ENCODE assay signal across 8 cellular contexts in the genomic region with DNA sequence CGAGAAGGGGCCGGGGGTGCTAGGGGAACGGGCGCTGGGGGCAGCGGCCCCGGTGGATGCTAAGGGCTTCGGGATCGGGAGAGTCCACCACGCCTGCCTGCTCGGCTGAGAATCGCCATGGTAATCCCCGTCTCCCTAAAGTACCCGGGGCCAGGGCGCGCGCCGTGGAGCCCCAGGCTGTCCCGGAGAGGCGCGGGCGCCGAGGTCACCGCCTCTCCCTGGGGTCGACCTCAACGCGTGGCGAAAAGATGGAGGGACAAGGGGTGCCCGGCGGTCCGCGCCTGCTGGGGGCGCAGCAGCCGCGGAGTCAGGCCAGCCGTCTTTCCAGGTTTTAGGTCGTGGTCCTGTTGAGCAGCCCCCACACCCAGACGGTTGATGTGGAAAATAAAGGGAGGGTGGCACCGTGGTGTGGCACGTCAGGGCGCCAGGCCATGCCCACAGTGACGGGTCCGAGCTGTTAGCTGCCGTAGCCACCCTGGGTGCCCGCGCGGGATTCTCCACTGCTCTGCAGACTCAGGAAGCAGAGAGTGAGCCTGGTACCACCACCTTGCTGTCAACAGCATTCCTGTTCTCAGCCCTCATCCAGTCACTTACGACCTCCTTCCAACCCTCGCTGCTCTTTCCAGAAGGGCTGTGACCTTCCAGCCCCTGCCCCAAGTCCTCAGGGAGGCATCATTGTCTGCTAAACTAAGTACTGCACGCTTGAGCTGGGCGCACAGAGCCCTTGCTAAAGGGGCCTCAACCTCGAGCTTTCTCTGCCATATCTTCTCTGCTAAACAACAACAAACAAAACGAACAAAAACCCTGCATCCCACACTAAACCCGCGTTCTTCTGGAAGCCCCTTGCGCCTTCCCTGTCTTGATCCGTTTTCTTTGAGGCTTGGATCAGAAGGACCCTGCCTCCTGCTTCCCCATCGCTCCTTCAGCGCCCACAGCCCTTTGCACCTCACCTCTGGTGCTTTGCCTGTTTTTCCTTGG. TPM values are rescaled to one million over a fixed set of nuclear protein-coding genes. Genes with fewer than 3 reads are reported as not detected.
DNase-seq lines count a peak whose midpoint lies in the region; ATAC-seq and TF ChIP-seq lines count a peak whose summit lies in the region.

No MANE protein-coding gene starts in this region.

- no peak overlapping the region for H2BK120ac ChIP-seq in mesendoderm (ENCODE audit: low read depth, low read length)

- intact Hi-C loops in uterus (cut with DNase I; ENCODE audit: low total_unique reads), result no loop called here

- H2BK5ac ChIP-seq in mesendoderm (ENCODE audit: low read length), result no peak overlapping the region

- TF ChIP-seq POLR2A in uterus (IDR thresholded peaks at IDR 0.05), result no peak

- H3K36me3 ChIP-seq in HAP-1 (replicated peaks), result no peaks in the 10 kb centered on the region
- H3K36me3 ChIP-seq in RWPE2 (ENCODE audit: low read depth), result no peaks in the 10 kb centered on the region
- H3K36me3 ChIP-seq in mesendoderm (ENCODE audit: control insufficient read depth, insufficient read depth, low read length), result no peaks in the 10 kb centered on the region
- H3K36me3 ChIP-seq in uterus, result no peaks in the 10 kb centered on the region

- no peak overlapping the region for H4K5ac ChIP-seq in mesendoderm (ENCODE audit: low read length)

- H4K8ac ChIP-seq in mesendoderm (ENCODE audit: low read depth, low read length), result no peak overlapping the region

- H3K79me1 ChIP-seq in mesendoderm (ENCODE audit: low read length), result no peaks in the 10 kb centered on the region

- in situ Hi-C loops in HAP-1 (cut with MboI; ENCODE audit: low sequenced_read_pairs), result no loop called here

- H3K4me1 ChIP-seq in HAP-1, result peaks cover 2% of the 10 kb centered on the region; the same call in 1 of the 2 replicates
- no peaks in the 10 kb centered on the region for H3K4me1 ChIP-seq in RWPE2 (ENCODE audit: insufficient read depth, poor library complexity, severe bottlenecking)
- no peaks in the 10 kb centered on the region for H3K4me1 ChIP-seq in mesendoderm (ENCODE audit: control insufficient read depth, low read depth, low read length)
- H3K4me1 ChIP-seq in uterus, result no peaks in the 10 kb centered on the region

- WGBS in mesendoderm (ENCODE audit: extremely low coverage, insufficient coverage, low lambda C conversion rate), result no CpG with 5 or more reads among the region's 58 CpGs

- no peak overlapping the region for H2BK15ac ChIP-seq in mesendoderm (replicated peaks; ENCODE audit: low read depth)

- no peak overlapping the region for H3K18ac ChIP-seq in mesendoderm (ENCODE audit: low read length)

- H3K23ac ChIP-seq in mesendoderm (ENCODE audit: low read length), result peak overlapping the region; percentile 66

- H3K9ac ChIP-seq in mesendoderm (ENCODE audit: low read length), result peak overlapping the region; percentile 44

- DNase-seq in DMS53 (lab: John Stamatoyannopoulos, UW) (peak; percentile 81), HAP-1 (ENCODE audit: low spot score in 2 of 2) (no peak), RWPE2 (ENCODE audit: low spot score) (no peak), cerebellar cortex (ENCODE audit: low spot score) (peak; percentile 26), mesendoderm (peak; percentile 63), uterus (no peak)

- H3K56ac ChIP-seq in mesendoderm (ENCODE audit: low read length), result peak overlapping the region; percentile 70

- H2AK5ac ChIP-seq in mesendoderm (ENCODE audit: low read length), result no peak overlapping the region

- TF ChIP-seq CTCF in RWPE2 (IDR thresholded peaks at IDR 0.05; ENCODE audit: poor library complexity, severe bottlenecking), result peak; percentile 23
- no peak for TF ChIP-seq CTCF in uterus (IDR thresholded peaks at IDR 0.05)

- peak overlapping the region; percentile 83 for H3K4me2 ChIP-seq in mesendoderm (ENCODE audit: low read length)

- no peaks in the 10 kb centered on the region for H3K79me2 ChIP-seq in mesendoderm (ENCODE audit: control insufficient read depth, insufficient read depth, low read length)

- no peak overlapping the region for H3K4ac ChIP-seq in mesendoderm (ENCODE audit: low read depth, low read length)

- H3K27me3 ChIP-seq in HAP-1 (ENCODE audit: low read depth) (no peaks in the 10 kb centered on the region), RWPE2 (ENCODE audit: insufficient read depth, poor library complexity, severe bottlenecking) (no peaks in the 10 kb centered on the region), mesendoderm (ENCODE audit: insufficient read depth, low read length, poor library complexity) (no peaks in the 10 kb centered on the region), uterus (no peaks in the 10 kb centered on the region)

- no peak for ATAC-seq in RWPE2 (ENCODE audit: low read depth)
- ATAC-seq in GM21526 (IDR thresholded peaks at IDR 0.05; ENCODE audit: low FRiP score, unreplicated experiment), result no peak
- no peak for ATAC-seq in HG03432 (IDR thresholded peaks at IDR 0.05; ENCODE audit: unreplicated experiment)

- H3K4me3 ChIP-seq in HAP-1 (peak overlapping the region; percentile 37), RWPE2 (ENCODE audit: severe bottlenecking) (peak overlapping the region; percentile 40), mesendoderm (ENCODE audit: low read length) (peak overlapping the region; percentile 26), uterus (peak overlapping the region; percentile 4 to 46)

- H3K27ac ChIP-seq in RWPE2 (ENCODE audit: poor library complexity, severe bottlenecking), result no peak overlapping the region
- no peak overlapping the region for H3K27ac ChIP-seq in mesendoderm (ENCODE audit: low read depth, low read length)
- no peak overlapping the region for H3K27ac ChIP-seq in uterus

- H3K9me3 ChIP-seq in HAP-1 (no peaks in the 10 kb centered on the region), RWPE2 (ENCODE audit: severe bottlenecking) (no peaks in the 10 kb centered on the region), uterus (no peaks in the 10 kb centered on the region)

RNA-seq across cellular contexts. Expression of a gene that starts 0.7 kb away (rescaled TPM):
- polyA plus RNA-seq in mesendoderm (2013, experiment 1 of 2), result 1.3 TPM
- 1.3 TPM for polyA plus RNA-seq in mesendoderm (2013, experiment 2 of 2)
- 1 to 10 TPM in 1 of 4 donors, under 1 TPM in 1, not detected in 2; 0.35 to 1.7 TPM for total RNA-seq in uterus

Comparison
In these comparisons a context has a peak if more than half of its experiments do, and no peak if none do; other contexts are left out.
1. DNase-seq: peak in DMS53 (single experiment), cerebellar cortex (single experiment) and mesendoderm (single experiment); none in HAP-1 (0 of 2), RWPE2 (single experiment) and uterus (0 of 2).
2. Peak in every context shown above with its lines, with median percentiles within 50 percentile points of each other: H3K4me3 ChIP-seq.